In genomic region chr17:7882068-7882467, GRCh38 we compare ENCODE assay signal across 17 cellular contexts. TPM values are rescaled to one million over a fixed set of nuclear protein-coding genes. Genes with fewer than 3 reads are reported as not detected.
DNase-seq lines count a peak whose midpoint lies in the region; ATAC-seq, FAIRE-seq and TF ChIP-seq lines count a peak whose summit lies in the region.
"Had no signal": no experiment of that assay in that cellular context is flagged by ENCODE, and none has a peak within 500 bp of the region (broad histone marks: within the 10 kb centered on the region; RNA-seq: fewer than 3 reads in every experiment).

No MANE protein-coding gene starts in this region.

- TF ChIP-seq RAD21 in GM12878 (IDR thresholded peaks at IDR 0.05; ENCODE audit: insufficient read depth, low read depth, low read length) = no peak

- CTCF ChIA-PET in MCF 10A (lab: Yijun Ruan, JAX) = interaction anchor here (1.2 kb wide), 1 partner anchor 19 kb away, joined by 8 read pairs; no protein-coding TSS in a partner anchor
- CTCF ChIA-PET in GM12878 (lab: Yijun Ruan, JAX) = interaction anchor here (1.0 to 8.9 kb wide), 6 partner anchors 13 to 159 kb away, joined by 3 to 75 read pairs (median 4); partner anchors contain the start of gene NAA38
- CTCF ChIA-PET in WTC11 (lab: Charles Lee) = interaction anchor here (0.6 kb wide), 1 partner anchor 142 kb away, joined by 3 read pairs; no protein-coding TSS in a partner anchor

- POLR2A ChIA-PET in MCF 10A (lab: Yijun Ruan, JAX) = interaction anchor here (1.2 to 2.5 kb wide), 4 partner anchors 14 to 50 kb away, joined by 7 to 23 read pairs (median 8); partner anchors contain the start of gene NAA38
- POLR2A ChIA-PET in GM12878 (lab: Charles Lee) = interaction anchor here (1.0 to 1.5 kb wide), 3 partner anchors 10 to 46 kb away, joined by 3 to 8 read pairs (median 3); no protein-coding TSS in a partner anchor
- POLR2A ChIA-PET in WTC11 (lab: Charles Lee) = no interaction called here

- ATAC-seq in GM12878 (peak; percentile 6), HG03108 (IDR thresholded peaks at IDR 0.05; ENCODE audit: unreplicated experiment) (no peak), WTC11 (no peak)
- ATAC-seq: HCT116; naive thymus-derived CD8-positive, alpha-beta T cell had no signal

- H3K27ac Mint-ChIP-seq in MCF 10A (ENCODE audit: low read depth, unreplicated experiment) = no peak overlapping the region
- no peak overlapping the region for H3K27ac Mint-ChIP-seq in WTC11
- H3K27ac Mint-ChIP-seq: activated naive CD8-positive, alpha-beta T cell treated with anti-CD3 and anti-CD28 coated beads for 36 hours; CD14-positive monocyte; dendritic cell treated with granulocyte-macrophage colony-stimulating factor and Interleukin-4, amounts not matched to agents 40 ng/mL and 50 ng/mL, for 4 days; naive thymus-derived CD8-positive, alpha-beta T cell; T-helper 1 cell treated with Interleukin-12 subunit alpha and Interleukin-12 subunit beta and Interleukin-4 antibody, amounts not matched to agents 30 μg/mL and 1 μg/mL, for 36 hours had no signal

- H3K27me3 ChIP-seq in breast epithelium (no peaks in the 10 kb centered on the region), GM12878 (replicated peaks in 1 of 2; ENCODE audit: control insufficient read depth in 2 of 2, insufficient read depth in 2 of 2, low read length in 1 of 2) (no peaks in the 10 kb centered on the region)

- no peaks in the 10 kb centered on the region for H3K9me3 Mint-ChIP-seq in MCF 10A (ENCODE audit: unreplicated experiment)
- no peaks in the 10 kb centered on the region for H3K9me3 Mint-ChIP-seq in WTC11
- H3K9me3 Mint-ChIP-seq: activated naive CD8-positive, alpha-beta T cell treated with anti-CD3 and anti-CD28 coated beads for 36 hours; CD14-positive monocyte; dendritic cell treated with granulocyte-macrophage colony-stimulating factor and Interleukin-4, amounts not matched to agents 40 ng/mL and 50 ng/mL, for 4 days; T-helper 1 cell treated with Interleukin-12 subunit alpha and Interleukin-12 subunit beta and Interleukin-4 antibody, amounts not matched to agents 30 μg/mL and 1 μg/mL, for 36 hours had no signal

- intact Hi-C loops in breast epithelium (cut with DNase I; ENCODE audit: low total_unique reads) = no loop called here
- intact Hi-C loops in MCF 10A (cut with micrococcal nuclease) = no loop called here
- intact Hi-C loops in GM12878 (cut with micrococcal nuclease; ENCODE audit: unreplicated experiment) = no loop called here

- FAIRE-seq in GM12878 (lab: Jason Lieb, UNC) = peak; percentile 38
- FAIRE-seq: frontal cortex had no signal

- H3K36me3 ChIP-seq in breast epithelium = no peaks in the 10 kb centered on the region
- H3K36me3 ChIP-seq in GM12878 (ENCODE audit: control insufficient read depth in 2 of 2, insufficient read depth in 2 of 2, low read length in 1 of 2) = peaks cover 0 to 2% of the 10 kb centered on the region in 2 experiments; a peak in 1 of 4 replicates

- H3K4me1 Mint-ChIP-seq in MCF 10A (ENCODE audit: insufficient read depth, unreplicated experiment) (no peaks in the 10 kb centered on the region), WTC11 (peaks cover 10% of the 10 kb centered on the region)
- H3K4me1 Mint-ChIP-seq: activated naive CD8-positive, alpha-beta T cell treated with anti-CD3 and anti-CD28 coated beads for 36 hours had no signal

- no peaks in the 10 kb centered on the region for H3K9me3 ChIP-seq in breast epithelium
- H3K9me3 ChIP-seq in GM12878 (replicated peaks; ENCODE audit: control insufficient read depth, insufficient read depth, low read length) = no peaks in the 10 kb centered on the region

- TF ChIP-seq CTCF in breast epithelium (IDR thresholded peaks at IDR 0.05) (no peak), MCF 10A (IDR thresholded peaks at IDR 0.05; ENCODE audit: unreplicated experiment) (no peak), GM12878 (IDR thresholded peaks at IDR 0.05 in 2 of 3, conservative IDR thresholded peaks at IDR 0.05 in 1 of 3; ENCODE audit: control insufficient read depth in 2 of 3, extremely low read depth in 1 of 3, insufficient read depth in 1 of 3, low read depth in 3 of 3, low read length in 3 of 3) (no peak), WTC11 (IDR thresholded peaks at IDR 0.05) (no peak)

- TF ChIP-seq POLR2A in breast epithelium (IDR thresholded peaks at IDR 0.05) (no peak), GM12878 (IDR thresholded peaks at IDR 0.05; ENCODE audit: low read depth, low read length) (no peak)

- 41% methylated on average over 7 of the region's 7 CpGs for WGBS in GM12878 (ENCODE audit: insufficient coverage, insufficient replicate concordance, low lambda C conversion rate, missing lambda C conversion rate)

- in situ Hi-C loops in GM12878 (cut with MboI) = no loop called here

- H3K36me3 Mint-ChIP-seq in MCF 10A (ENCODE audit: insufficient read depth, unreplicated experiment) (no peaks in the 10 kb centered on the region), WTC11 (no peaks in the 10 kb centered on the region)

- BruUV-seq in MCF 10A (replicated peaks; lab: Mats Ljungman, UMichigan) (no TSS peak), GM12878 (replicated peaks; lab: Mats Ljungman, UMichigan) (no TSS peak)

- no peaks in the 10 kb centered on the region for H3K27me3 Mint-ChIP-seq in MCF 10A (ENCODE audit: insufficient read depth, unreplicated experiment)
- H3K27me3 Mint-ChIP-seq in WTC11 (ENCODE audit: low read depth) = no peaks in the 10 kb centered on the region; the same call in 1 of the 2 replicates
- H3K27me3 Mint-ChIP-seq: activated naive CD8-positive, alpha-beta T cell treated with anti-CD3 and anti-CD28 coated beads for 36 hours; dendritic cell treated with granulocyte-macrophage colony-stimulating factor and Interleukin-4, amounts not matched to agents 40 ng/mL and 50 ng/mL, for 4 days; naive thymus-derived CD8-positive, alpha-beta T cell had no signal

- no peak for TF ChIP-seq EP300 in GM12878 (IDR thresholded peaks at IDR 0.05; ENCODE audit: borderline replicate concordance in 1 of 2, control insufficient read depth in 1 of 2, low read depth in 2 of 2, low read length in 2 of 2)

- H4K20me1 ChIP-seq in GM12878 (ENCODE audit: control insufficient read depth, insufficient read depth) = no peaks in the 10 kb centered on the region

- SMC1A ChIA-PET in GM12878 (lab: Charles Lee; ENCODE audit: uncharacterized antibody, unreplicated experiment) = interaction anchor here (1.2 to 1.3 kb wide), 2 partner anchors 16 to 41 kb away, joined by 3 to 4 read pairs; no protein-coding TSS in a partner anchor

- DNase-seq in breast epithelium (ENCODE audit: low spot score in 2 of 2) (no peak), MCF 10A (ENCODE audit: unreplicated experiment) (no peak), NCI-H1092 treated with DMSO at 0.1 percent for 48 hours (lab: John Stamatoyannopoulos, UW) (peak; percentile 89), GM12878 (ENCODE audit: low read depth, low spot score) (no peak), ureter (ENCODE audit: low spot score) (peak; percentile 35), cerebellar nuclear complex (lab: John Stamatoyannopoulos, UW) (no peak), WTC11 (ENCODE audit: low spot score) (no peak)
- DNase-seq: activated naive CD8-positive, alpha-beta T cell treated with anti-CD3 and anti-CD28 coated beads for 36 hours; naive thymus-derived CD8-positive, alpha-beta T cell had no signal

- peaks cover 24% of the 10 kb centered on the region for H3K79me2 ChIP-seq in GM12878 (ENCODE audit: control insufficient read depth, insufficient read depth, low read length)

- peak overlapping the region; percentile 56 to 95 for H3K27ac ChIP-seq in breast epithelium
- H3K27ac ChIP-seq in GM12878 (ENCODE audit: control insufficient read depth, insufficient read depth) = no peak overlapping the region
- H3K27ac ChIP-seq: KMS-11 had no signal

- no peak overlapping the region for H2AFZ ChIP-seq in GM12878 (ENCODE audit: control insufficient read depth, low read depth, low read length)

- peak overlapping the region; percentile 4; the same call in 1 of the 2 replicates for H3K9ac ChIP-seq in GM12878 (ENCODE audit: control insufficient read depth, insufficient read depth, low read length)
- H3K9ac ChIP-seq: KMS-11 had no signal

- H3K4me1 ChIP-seq in breast epithelium (no peaks in the 10 kb centered on the region), GM12878 (ENCODE audit: control insufficient read depth, insufficient read depth, low read length) (peaks cover 15% of the 10 kb centered on the region)

- no peak overlapping the region for H3K4me3 ChIP-seq in breast epithelium
- peak overlapping the region; percentile 58 for H3K4me3 ChIP-seq in GM12878
- H3K4me3 ChIP-seq: skin epidermis had no signal

- RAD21 ChIA-PET in GM12878 (lab: Charles Lee; ENCODE audit: unreplicated experiment) = interaction anchor here (0.6 to 0.8 kb wide), 2 partner anchors 25 to 31 kb away, joined by 3 read pairs; partner anchors contain the start of gene NAA38

- peak overlapping the region; percentile 57 for H3K4me2 ChIP-seq in GM12878 (ENCODE audit: control insufficient read depth, insufficient read depth)
- H3K4me2 ChIP-seq: KMS-11 had no signal

- H3K4me3 Mint-ChIP-seq in MCF 10A (ENCODE audit: unreplicated experiment) (no peak overlapping the region), WTC11 (no peak overlapping the region)
- H3K4me3 Mint-ChIP-seq: activated naive CD8-positive, alpha-beta T cell treated with anti-CD3 and anti-CD28 coated beads for 36 hours; CD14-positive monocyte; dendritic cell treated with granulocyte-macrophage colony-stimulating factor and Interleukin-4, amounts not matched to agents 40 ng/mL and 50 ng/mL, for 4 days; naive thymus-derived CD8-positive, alpha-beta T cell; T-helper 1 cell treated with Interleukin-12 subunit alpha and Interleukin-12 subunit beta and Interleukin-4 antibody, amounts not matched to agents 30 μg/mL and 1 μg/mL, for 36 hours had no signal

RNA-seq across cellular contexts. Expression of gene CHD3, which starts 6.5 kb away (rescaled TPM):
- total RNA-seq in breast epithelium (10 to 100 TPM; 47.5 to 99.0 (median 90.0) TPM), MCF 10A (2022) (78.5 and 87.1 TPM in 2 replicates), GM12878 (2014; rRNA removed) (53.9 and 58.8 TPM in 2 replicates), GM12878 (2014; rRNA removed; fragmentation: Illumina TruSeq; extraction: Trizol) (36.8 and 37.4 TPM in 2 replicates), GM12878 (2021) (77.5 and 86.8 TPM in 2 replicates), ureter (225 TPM), WTC11 (2021) (38.9 to 42.0 TPM (median 39.5 TPM) in 3 replicates)
- total RNA-seq in GM12878 (2013; cell fraction: nucleolus; rRNA removed) = 85.9 and 102 TPM in 2 replicates
- polyA plus RNA-seq in GM12878 (2011; ENCODE audit: low read depth) = 32.2 TPM
- polyA plus RNA-seq in GM12878 (2011; rRNA removed) (32.2 and 40.8 TPM in 2 replicates), GM12878 (2014; fragmentation: Illumina TruSeq; extraction: Trizol) (53.9 and 56.1 TPM in 2 replicates), GM12878 (2014; fragmentation: Nextera tagmentation; extraction: Ambion mirVana) (1 to 10 TPM; 1.4 to 3.3 TPM), GM12878 (2014; rRNA removed) (55.1 and 69.0 TPM in 2 replicates), GM12878 (2016; fragmentation: Nextera tagmentation; extraction: Ambion mirVana) (10 to 100 TPM; 13.2 to 14.4 TPM)
- 54.9 and 68.6 TPM in 2 replicates for polyA plus RNA-seq in GM12878 (2011; cell fraction: cytosol; rRNA removed)
- 210 and 271 TPM in 2 replicates for polyA plus RNA-seq in GM12878 (2011; cell fraction: nucleus; rRNA removed)
- 61.0 and 78.0 TPM in 2 replicates for polyA plus RNA-seq in GM12878 (2012)
- 62.9 and 77.4 TPM in 2 replicates for polyA minus RNA-seq in GM12878 (2011; rRNA and poly(A)+ RNA removed)
- 29.1 and 43.7 TPM in 2 replicates for polyA minus RNA-seq in GM12878 (2011; cell fraction: cytosol; rRNA and poly(A)+ RNA removed)
- 36.8 and 69.3 TPM in 2 replicates for polyA minus RNA-seq in GM12878 (2011; cell fraction: nucleus; rRNA and poly(A)+ RNA removed)

RNA-seq across cellular contexts. Expression of gene CYB5D1, which starts 24.3 kb away (rescaled TPM):
- total RNA-seq in breast epithelium = 10 to 100 TPM in 2 of 3 donors, 1 to 10 TPM in 1; 8.2 to 20.5 (median 13.4) TPM
- total RNA-seq in MCF 10A (2022) = 23.1 and 23.2 TPM in 2 replicates
- 6.3 and 10.0 TPM in 2 replicates for total RNA-seq in GM12878 (2013; cell fraction: nucleolus; rRNA removed)
- 6.8 and 8.4 TPM in 2 replicates for total RNA-seq in GM12878 (2014; rRNA removed)
- total RNA-seq in GM12878 (2014; rRNA removed; fragmentation: Illumina TruSeq; extraction: Trizol) = 5.8 and 6.6 TPM in 2 replicates
- 7.7 and 7.9 TPM in 2 replicates for total RNA-seq in GM12878 (2021)
- polyA plus RNA-seq in GM12878 (2011; ENCODE audit: low read depth) = 2.1 TPM
- polyA plus RNA-seq in GM12878 (2011; rRNA removed) = 6.1 and 7.3 TPM in 2 replicates
- polyA plus RNA-seq in GM12878 (2011; cell fraction: cytosol; rRNA removed) = 5.0 and 6.7 TPM in 2 replicates
- 3.3 and 4.2 TPM in 2 replicates for polyA plus RNA-seq in GM12878 (2011; cell fraction: nucleus; rRNA removed)
- 4.1 and 5.5 TPM in 2 replicates for polyA plus RNA-seq in GM12878 (2012)
- polyA plus RNA-seq in GM12878 (2014; fragmentation: Illumina TruSeq; extraction: Trizol) = 8.7 and 10.7 TPM in 2 replicates
- 1 to 10 TPM; 1.6 TPM for polyA plus RNA-seq in GM12878 (2014; fragmentation: Nextera tagmentation; extraction: Ambion mirVana)
- polyA plus RNA-seq in GM12878 (2014; rRNA removed) = 6.9 and 8.1 TPM in 2 replicates
- 1 to 10 TPM; 4.3 to 5.0 TPM for polyA plus RNA-seq in GM12878 (2016; fragmentation: Nextera tagmentation; extraction: Ambion mirVana)
- 3.7 and 6.3 TPM in 2 replicates for polyA minus RNA-seq in GM12878 (2011; rRNA and poly(A)+ RNA removed)
- polyA minus RNA-seq in GM12878 (2011; cell fraction: cytosol; rRNA and poly(A)+ RNA removed) = 1.6 and 2.4 TPM in 2 replicates
- 3.1 and 11.2 TPM in 2 replicates for polyA minus RNA-seq in GM12878 (2011; cell fraction: nucleus; rRNA and poly(A)+ RNA removed)
- 15.7 TPM for total RNA-seq in ureter
- 14.0 to 15.2 TPM (median 14.3 TPM) in 3 replicates for total RNA-seq in WTC11 (2021)

RNA-seq across cellular contexts. Expression of gene NAA38, which starts 24.7 kb away (rescaled TPM):
- 10 to 100 TPM; 84.7 to 92.4 (median 89.9) TPM for total RNA-seq in breast epithelium
- total RNA-seq in MCF 10A (2022) = 70.2 and 83.4 TPM in 2 replicates
- 5.1 and 8.1 TPM in 2 replicates for total RNA-seq in GM12878 (2013; cell fraction: nucleolus; rRNA removed)
- 197 and 248 TPM in 2 replicates for total RNA-seq in GM12878 (2014; rRNA removed)
- total RNA-seq in GM12878 (2014; rRNA removed; fragmentation: Illumina TruSeq; extraction: Trizol) = 98.5 and 108 TPM in 2 replicates
- 112 and 116 TPM in 2 replicates for total RNA-seq in GM12878 (2021)
- 18.5 TPM for polyA plus RNA-seq in GM12878 (2011; ENCODE audit: low read depth)
- polyA plus RNA-seq in GM12878 (2011; rRNA removed) = 28.4 and 82.1 TPM in 2 replicates
- 113 and 206 TPM in 2 replicates for polyA plus RNA-seq in GM12878 (2011; cell fraction: cytosol; rRNA removed)
- 131 and 137 TPM in 2 replicates for polyA plus RNA-seq in GM12878 (2011; cell fraction: nucleus; rRNA removed)
- polyA plus RNA-seq in GM12878 (2012) = 83.2 and 107 TPM in 2 replicates
- polyA plus RNA-seq in GM12878 (2014; fragmentation: Illumina TruSeq; extraction: Trizol) = 2.7 and 31.5 TPM in 2 replicates
- polyA plus RNA-seq in GM12878 (2014; fragmentation: Nextera tagmentation; extraction: Ambion mirVana) = 100 to 1,000 TPM; 206 to 231 TPM
- polyA plus RNA-seq in GM12878 (2014; rRNA removed) = 223 and 292 TPM in 2 replicates
- polyA plus RNA-seq in GM12878 (2016; fragmentation: Nextera tagmentation; extraction: Ambion mirVana) = 100 to 1,000 TPM; 323 to 337 TPM
- polyA minus RNA-seq in GM12878 (2011; rRNA and poly(A)+ RNA removed) = 15.4 and 31.2 TPM in 2 replicates
- polyA minus RNA-seq in GM12878 (2011; cell fraction: cytosol; rRNA and poly(A)+ RNA removed) = 64.1 and 73.8 TPM in 2 replicates
- 21.2 and 34.0 TPM in 2 replicates for polyA minus RNA-seq in GM12878 (2011; cell fraction: nucleus; rRNA and poly(A)+ RNA removed)
- 98.6 TPM for total RNA-seq in ureter
- 41.8 to 46.3 TPM (median 43.4 TPM) in 3 replicates for total RNA-seq in WTC11 (2021)

RNA-seq across cellular contexts. Expression of gene TMEM88, which starts 27.2 kb away (rescaled TPM):
- total RNA-seq in breast epithelium (10 to 100 TPM in 1 of 3 donors, 1 to 10 TPM in 2; 4.8 to 21.0 (median 5.7) TPM), MCF 10A (2022) (3.5 and 4.4 TPM in 2 replicates), GM12878 (2014; rRNA removed) (0.16 and 0.62 TPM in 2 replicates), GM12878 (2014; rRNA removed; fragmentation: Illumina TruSeq; extraction: Trizol) (0.28 TPM in 1 of 2 replicates, not detected in the other), GM12878 (2021) (0.69 and 1.1 TPM in 2 replicates), ureter (9.9 TPM), WTC11 (2021) (2.9 to 3.9 TPM (median 3.6 TPM) in 3 replicates)
- total RNA-seq in GM12878 (2013; cell fraction: nucleolus; rRNA removed) = 3.8 and 4.1 TPM in 2 replicates
- polyA plus RNA-seq in GM12878 (2011; ENCODE audit: low read depth) = not detected
- polyA plus RNA-seq in GM12878 (2011; rRNA removed) (0.20 TPM in 1 of 2 replicates, not detected in the other), GM12878 (2014; fragmentation: Illumina TruSeq; extraction: Trizol) (0.21 TPM in 1 of 2 replicates, not detected in the other), GM12878 (2014; fragmentation: Nextera tagmentation; extraction: Ambion mirVana) (not detected), GM12878 (2014; rRNA removed) (0.22 and 2.2 TPM in 2 replicates), GM12878 (2016; fragmentation: Nextera tagmentation; extraction: Ambion mirVana) (under 1 TPM in 1 of 2 experiments, not detected in 1; 0.24 TPM)
- polyA plus RNA-seq in GM12878 (2011; cell fraction: cytosol; rRNA removed) = 0.17 and 0.27 TPM in 2 replicates
- polyA plus RNA-seq in GM12878 (2011; cell fraction: nucleus; rRNA removed) = 3.4 and 5.0 TPM in 2 replicates
- 1.2 TPM in 2 replicates for polyA plus RNA-seq in GM12878 (2012)
- polyA minus RNA-seq in GM12878 (2011; rRNA and poly(A)+ RNA removed) = not detected in 2 replicates
- not detected in 2 replicates for polyA minus RNA-seq in GM12878 (2011; cell fraction: cytosol; rRNA and poly(A)+ RNA removed)
- 0.97 and 1.9 TPM in 2 replicates for polyA minus RNA-seq in GM12878 (2011; cell fraction: nucleus; rRNA and poly(A)+ RNA removed)
- polyA plus RNA-seq: CD14-positive monocyte; naive thymus-derived CD8-positive, alpha-beta T cell had no signal

RNA-seq across cellular contexts. Expression of gene RNF227, which starts 34.0 kb away (rescaled TPM):
- total RNA-seq in breast epithelium (10 to 100 TPM in 1 of 3 donors, 1 to 10 TPM in 2; 4.6 to 19.5 (median 8.6) TPM), MCF 10A (2022) (5.6 and 7.4 TPM in 2 replicates), GM12878 (2014; rRNA removed) (1.0 and 1.3 TPM in 2 replicates), GM12878 (2014; rRNA removed; fragmentation: Illumina TruSeq; extraction: Trizol) (1.0 and 1.3 TPM in 2 replicates), GM12878 (2021) (0.90 and 1.6 TPM in 2 replicates), ureter (2.5 TPM), WTC11 (2021) (0.83 to 1.8 TPM (median 0.94 TPM) in 3 replicates)
- total RNA-seq in GM12878 (2013; cell fraction: nucleolus; rRNA removed) = 5.9 and 6.1 TPM in 2 replicates
- 0.88 TPM for polyA plus RNA-seq in GM12878 (2011; ENCODE audit: low read depth)
- polyA plus RNA-seq in GM12878 (2011; rRNA removed) (2.8 and 3.5 TPM in 2 replicates), GM12878 (2014; fragmentation: Illumina TruSeq; extraction: Trizol) (1.1 and 1.5 TPM in 2 replicates), GM12878 (2014; fragmentation: Nextera tagmentation; extraction: Ambion mirVana) (under 1 TPM; 0.49 to 0.87 TPM), GM12878 (2014; rRNA removed) (1.7 and 5.0 TPM in 2 replicates), GM12878 (2016; fragmentation: Nextera tagmentation; extraction: Ambion mirVana) (1 to 10 TPM; 1.2 to 2.4 TPM)
- 6.5 and 7.8 TPM in 2 replicates for polyA plus RNA-seq in GM12878 (2011; cell fraction: cytosol; rRNA removed)
- polyA plus RNA-seq in GM12878 (2011; cell fraction: nucleus; rRNA removed) = 2.0 and 2.1 TPM in 2 replicates
- 1.8 and 1.9 TPM in 2 replicates for polyA plus RNA-seq in GM12878 (2012)
- 1.0 and 1.5 TPM in 2 replicates for polyA minus RNA-seq in GM12878 (2011; rRNA and poly(A)+ RNA removed)
- 0.67 and 0.94 TPM in 2 replicates for polyA minus RNA-seq in GM12878 (2011; cell fraction: cytosol; rRNA and poly(A)+ RNA removed)
- polyA minus RNA-seq in GM12878 (2011; cell fraction: nucleus; rRNA and poly(A)+ RNA removed) = 0.36 and 0.96 TPM in 2 replicates

Comparison
In these comparisons a context has a peak if more than half of its experiments do, and no peak if none do; other contexts are left out.
1. DNase-seq: peak in NCI-H1092 treated with DMSO at 0.1 percent for 48 hours (single experiment) and ureter (single experiment); none in breast epithelium (0 of 2), MCF 10A (single experiment), GM12878 (single experiment), cerebellar nuclear complex (0 of 2) and WTC11 (single experiment).